15 cellular contexts compared by ENCODE assay signal in genomic region chr9:129441852-129442251, GRCh38.
DNase-seq lines count a peak whose midpoint lies in the region; ATAC-seq, FAIRE-seq and TF ChIP-seq lines count a peak whose summit lies in the region.
"Had no signal": no experiment of that assay in that cellular context is flagged by ENCODE, and none has a peak within 500 bp of the region (broad histone marks: within the 10 kb centered on the region; RNA-seq: fewer than 3 reads in every experiment).

No MANE protein-coding gene starts in this region.

- no peak overlapping the region for H2AFZ ChIP-seq in osteoblast (ENCODE audit: low read length)

- peaks cover 39% of the 10 kb centered on the region for H3K27me3 Mint-ChIP-seq in T-helper 17 cell

- H3K4me2 ChIP-seq in osteoblast (ENCODE audit: insufficient read depth, low read length) = no peak overlapping the region
- H3K4me2 ChIP-seq: BLaER1 had no signal

- peaks cover 19% of the 10 kb centered on the region for H3K4me1 Mint-ChIP-seq in T-helper 17 cell

- H3K9ac ChIP-seq in kidney (ENCODE audit: low read length in 2 of 2) = no peak overlapping the region
- H3K9ac ChIP-seq: BLaER1 had no signal

- H3K4me3 Mint-ChIP-seq in T-helper 17 cell = no peak overlapping the region

- intact Hi-C loops in kidney (cut with DNase I) = no loop called here

- H3K4me1 ChIP-seq in kidney (ENCODE audit: control insufficient read depth in 1 of 2, insufficient read depth in 1 of 2, low read depth in 1 of 2, low read length in 2 of 2) (peaks cover 10 to 17% of the 10 kb centered on the region in 2 donors), osteoblast (ENCODE audit: insufficient read depth, low read length) (peaks cover 7% of the 10 kb centered on the region)

- peaks cover 17% of the 10 kb centered on the region for H3K27me3 ChIP-seq in osteoblast (ENCODE audit: insufficient read depth, low read length)

- DNase-seq in HT-29 (ENCODE audit: low spot score) (peak; percentile 32), T-helper 17 cell (no peak), kidney (no peak), osteoblast (ENCODE audit: insufficient read length, low spot score, missing footprints) (peak; percentile 55), AML-193 (lab: John Stamatoyannopoulos, UW) (no peak), GM12892 (ENCODE audit: insufficient read length) (no peak)
- DNase-seq: DMS 273 treated with DMSO at 0.1 percent for 48 hours, EL, NCI-H1694, NCI-H2107, NCI-H226, NCI-H526 treated with DMSO at 0.1 percent for 48 hours had no signal

- no peaks in the 10 kb centered on the region for H4K20me1 ChIP-seq in osteoblast (ENCODE audit: insufficient read depth, low read length)

- peak overlapping the region; percentile 29 for H3K27ac Mint-ChIP-seq in T-helper 17 cell

- no peak for TF ChIP-seq CTCF in kidney (IDR thresholded peaks at IDR 0.05; ENCODE audit: borderline replicate concordance, extremely low read depth, insufficient read depth)
- TF ChIP-seq CTCF in osteoblast (IDR thresholded peaks at IDR 0.05; ENCODE audit: extremely low read depth, low read depth, low read length) = no peak

- FAIRE-seq in kidney (lab: Jason Lieb, UNC) (no peak), GM12892 (lab: Jason Lieb, UNC) (no peak)

- no peak for ATAC-seq in T-helper 17 cell
- ATAC-seq in HG03565 (IDR thresholded peaks at IDR 0.05; ENCODE audit: unreplicated experiment) = no peak

- no peaks in the 10 kb centered on the region for H3K79me2 ChIP-seq in osteoblast (ENCODE audit: insufficient read depth, low read length)

- H3K27ac ChIP-seq in kidney (ENCODE audit: low read depth in 2 of 2, low read length in 2 of 2) (peak overlapping the region; percentile 9 to 65), osteoblast (ENCODE audit: low read depth, low read length) (no peak overlapping the region)
- H3K27ac ChIP-seq: BLaER1, SJSA1 had no signal

- H3K9me3 ChIP-seq in T-helper 17 cell (ENCODE audit: control insufficient read depth, low read length, poor library complexity, severe bottlenecking) (no peaks in the 10 kb centered on the region), kidney (ENCODE audit: control insufficient read depth in 1 of 2, low read length in 2 of 2) (no peaks in the 10 kb centered on the region), osteoblast (ENCODE audit: low read depth, low read length) (no peaks in the 10 kb centered on the region)
- H3K9me3 ChIP-seq: SJSA1 had no signal

- no peaks in the 10 kb centered on the region for H3K36me3 ChIP-seq in kidney (ENCODE audit: control insufficient read depth in 1 of 2, insufficient read depth in 2 of 2, low read length in 2 of 2)
- no peaks in the 10 kb centered on the region for H3K36me3 ChIP-seq in osteoblast (ENCODE audit: insufficient read depth, low read length)
- H3K36me3 ChIP-seq: BLaER1, SJSA1 had no signal

- TF ChIP-seq POLR2A in GM12892 (IDR thresholded peaks at IDR 0.05; ENCODE audit: low read depth, low read length) = no peak

- peaks cover 3% of the 10 kb centered on the region for H3K36me3 Mint-ChIP-seq in T-helper 17 cell (ENCODE audit: low read depth)

- H3K4me3 ChIP-seq in kidney (ENCODE audit: low read length in 2 of 2) = no peak overlapping the region
- H3K4me3 ChIP-seq in osteoblast (ENCODE audit: insufficient read depth, low read length) = no peak overlapping the region
- H3K4me3 ChIP-seq: BLaER1, SJSA1 had no signal

Comparison
In these comparisons a context has a peak if more than half of its experiments do, and no peak if none do; other contexts are left out.
1. DNase-seq: peak in HT-29 (single experiment) and osteoblast (single experiment); none in T-helper 17 cell (0 of 3), kidney (single experiment), AML-193 (0 of 2) and GM12892 (single experiment).